In genomic region chr1:220876511-220877347, GRCh38 we compare ENCODE assay signal across 9 cellular contexts. TPM values are rescaled to one million over a fixed set of nuclear protein-coding genes. Genes with fewer than 3 reads are reported as not detected.
A peak's percentile ranks its signal among the peaks of the same experiment; 100 is the strongest.
DNase-seq lines count a peak whose midpoint lies in the region; FAIRE-seq and TF ChIP-seq lines count a peak whose summit lies in the region.
"Had no signal": no experiment of that assay in that cellular context is flagged by ENCODE, and none has a peak within 500 bp of the region (broad histone marks: within the 10 kb centered on the region; RNA-seq: fewer than 3 reads in every experiment).

No MANE protein-coding gene starts in this region.

- intact Hi-C loops in kidney (cut with DNase I) = loop anchor here (10.0 kb wide), 1 partner anchor 558 kb away; no protein-coding TSS in a partner anchor
- intact Hi-C loops in spleen (cut with DNase I; ENCODE audit: low total_unique reads) = no loop called here

- FAIRE-seq in kidney (lab: Jason Lieb, UNC) (no peak), D721Med (lab: Jason Lieb, UNC) (no peak), RCC 7860 (lab: Jason Lieb, UNC) (no peak)

- H3K9ac ChIP-seq in kidney (ENCODE audit: low read length in 2 of 2) = no peak overlapping the region

- peaks cover 0 to 3% of the 10 kb centered on the region in 2 donors for H3K4me1 ChIP-seq in kidney (ENCODE audit: control insufficient read depth in 1 of 2, insufficient read depth in 1 of 2, low read depth in 1 of 2, low read length in 2 of 2)
- peaks cover 20 to 88% (median 54%) of the 10 kb centered on the region in 6 donors for H3K4me1 ChIP-seq in spleen

- H3K27me3 ChIP-seq in brain microvascular endothelial cell (replicated peaks) (peaks cover 3% of the 10 kb centered on the region), spleen (replicated peaks in 1 of 7) (peaks cover 0 to 52% (median 0%) of the 10 kb centered on the region in 7 donors)

- H3K27ac ChIP-seq in brain microvascular endothelial cell (no peak overlapping the region), kidney (ENCODE audit: low read depth in 2 of 2, low read length in 2 of 2) (peak overlapping the region; percentile 58 to 79), spleen (peak overlapping the region; percentile 35 to 99 (median 98))

- TF ChIP-seq CTCF in brain microvascular endothelial cell (IDR thresholded peaks at IDR 0.05; ENCODE audit: low read depth, low read length, missing control alignments) = no peak
- TF ChIP-seq CTCF in kidney (IDR thresholded peaks at IDR 0.05; ENCODE audit: borderline replicate concordance, extremely low read depth, insufficient read depth) = no peak
- no peak for TF ChIP-seq CTCF in spleen (IDR thresholded peaks at IDR 0.05 in 8 of 11, conservative IDR thresholded peaks at IDR 0.05 in 3 of 11)
- TF ChIP-seq CTCF in D721Med (IDR thresholded peaks at IDR 0.05; ENCODE audit: insufficient read depth, missing control alignments) = no peak

- peak in 1 of 3 donors; percentile 2 for TF ChIP-seq POLR2A in spleen (IDR thresholded peaks at IDR 0.05)

- H3K4me3 ChIP-seq in brain microvascular endothelial cell (ENCODE audit: low read depth, low read length) = peak overlapping the region; percentile 3
- H3K4me3 ChIP-seq in kidney (ENCODE audit: low read length in 2 of 2) = peak overlapping the region in 1 of 2 donors; percentile 28
- peak overlapping the region; percentile 21 to 90 (median 36) for H3K4me3 ChIP-seq in spleen

- H3K36me3 ChIP-seq in brain microvascular endothelial cell (replicated peaks) (no peaks in the 10 kb centered on the region), kidney (ENCODE audit: control insufficient read depth in 1 of 2, insufficient read depth in 2 of 2, low read length in 2 of 2) (no peaks in the 10 kb centered on the region), spleen (peaks cover 0 to under 1% (median 0%) of the 10 kb centered on the region in 6 donors)

- DNase-seq in KG1 (lab: John Stamatoyannopoulos, UW) (peak; percentile 64), brain microvascular endothelial cell (no peak), kidney (peak; percentile 73), spleen (peak; percentile 90), nucleus accumbens (lab: John Stamatoyannopoulos, UW) (no peak), D721Med (ENCODE audit: insufficient read length, low spot score) (no peak), HuH-7.5 (ENCODE audit: low spot score) (no peak), RCC 7860 (ENCODE audit: low spot score) (no peak)
- DNase-seq: NCI-H510A treated with DMSO at 0.1 percent for 48 hours had no signal

- H3K9me3 ChIP-seq in kidney (ENCODE audit: control insufficient read depth in 1 of 2, low read length in 2 of 2) (no peaks in the 10 kb centered on the region), spleen (no peaks in the 10 kb centered on the region)

- in situ Hi-C loops in brain microvascular endothelial cell (cut with HindIII; ENCODE audit: low pct_ligation_motif_present, low sequenced_read_pairs) = loop anchor here (25.0 kb wide), 1 partner anchor 561 kb away; no protein-coding TSS in a partner anchor

- 12 to 31% (median 12%) methylated on average over 29 to 52 of the region's 52 CpGs for WGBS in spleen, 5 donors

RNA-seq across cellular contexts. Expression of gene HLX, which starts 2.5 kb away (rescaled TPM):
- 8.2 TPM for total RNA-seq in kidney
- polyA plus RNA-seq in kidney (ENCODE audit: insufficient read depth, low read depth, low replicate concordance) = 4.7 TPM
- 10 to 100 TPM; 12.4 to 36.1 (median 17.5) TPM for total RNA-seq in spleen
- 10 to 100 TPM in 2 of 3 donors, 1 to 10 TPM in 1; 6.9 to 13.7 (median 12.7) TPM for polyA plus RNA-seq in spleen

Comparison
In these comparisons a context has a peak if more than half of its experiments do, and no peak if none do; other contexts are left out.
1. DNase-seq: peak in KG1 (single experiment), kidney (single experiment) and spleen (single experiment); none in brain microvascular endothelial cell (single experiment), nucleus accumbens (0 of 56), D721Med (single experiment), HuH-7.5 (single experiment) and RCC 7860 (single experiment).